In genomic region chr3:40573985-40574384, GRCh38 we compare ENCODE assay signal across 20 cellular contexts.
"Had no signal": no experiment of that assay in that cellular context is flagged by ENCODE, and none has a peak within 500 bp of the region (broad histone marks: within the 10 kb centered on the region; RNA-seq: fewer than 3 reads in every experiment).

No MANE protein-coding gene starts in this region.

- DNase-seq: IMR-90; Karpas-422; KG1; MG63; NCI-H1436; NCI-H187; NCI-H2029; NCI-H2081 treated with DMSO at 0.1 percent for 48 hours; NCI-H2171; NCI-H524; NCI-H526 treated with DMSO at 0.1 percent for 48 hours; NCI-H774; NK-92 treated with Interleukin-12 subunit alpha and Interleukin-12 subunit beta, amount 100 ng/mL, for 24 hours; PC-3; SHP77; T-helper 1 cell had no signal

- H3K4me3 ChIP-seq: MG63 had no signal

- H3K27ac ChIP-seq: RWPE1 had no signal

- H3K9me3 ChIP-seq: MG63 had no signal

- H3K36me3 ChIP-seq: MG63 had no signal

- ATAC-seq: HepG2, Panc1, PC-3, SK-N-SH treated with all-trans-retinoic acid at 6 μM for 48 hours had no signal
